In genomic region chr3:128062033-128062745, GRCh38 we compare ENCODE assay signal across 19 cellular contexts. TPM values are rescaled to one million over a fixed set of nuclear protein-coding genes. Genes with fewer than 3 reads are reported as not detected.
DNase-seq lines count a peak whose midpoint lies in the region; ATAC-seq and TF ChIP-seq lines count a peak whose summit lies in the region.
"Had no signal": no experiment of that assay in that cellular context is flagged by ENCODE, and none has a peak within 500 bp of the region (broad histone marks: within the 10 kb centered on the region; RNA-seq: fewer than 3 reads in every experiment).

No MANE protein-coding gene starts in this region.

- CTCF ChIA-PET in activated CD8-positive, alpha-beta T cell treated with anti-CD3 and anti-CD28 coated beads for 36 hours (lab: Charles Lee), result no interaction called here
- CTCF ChIA-PET in activated CD8-positive, alpha-beta T cell treated with anti-CD3 and anti-CD28 coated beads, Interleukin-2, amount 10 ng/mL, durations not matched to agents 7 days and 5 days (lab: Charles Lee), result no interaction called here
- CTCF ChIA-PET in RWPE1 (lab: Yijun Ruan, JAX), result interaction anchor here (0.6 kb wide), 1 partner anchor 20 kb away, joined by 5 read pairs; no protein-coding TSS in a partner anchor

- no peak for TF ChIP-seq CTCF in activated CD8-positive, alpha-beta T cell treated with anti-CD3 and anti-CD28 coated beads for 36 hours (IDR thresholded peaks at IDR 0.05)
- TF ChIP-seq CTCF in RWPE1 (conservative IDR thresholded peaks at IDR 0.05; ENCODE audit: low read depth) (no peak), endodermal cell (conservative IDR thresholded peaks at IDR 0.05) (no peak), psoas muscle (IDR thresholded peaks at IDR 0.05) (no peak)

- POLR2A ChIA-PET in activated CD8-positive, alpha-beta T cell treated with anti-CD3 and anti-CD28 coated beads for 36 hours (lab: Charles Lee), result interaction anchor here (1.5 to 4.6 kb wide), 2 partner anchors 10 to 11 kb away, joined by 4 to 18 read pairs; partner anchors contain the start of gene SEC61A1
- POLR2A ChIA-PET in activated CD8-positive, alpha-beta T cell treated with anti-CD3 and anti-CD28 coated beads, Interleukin-2, amount 10 ng/mL, durations not matched to agents 7 days and 5 days (lab: Charles Lee), result no interaction called here
- POLR2A ChIA-PET in RWPE1 (lab: Yijun Ruan, JAX; ENCODE audit: low non-redundant PET), result no interaction called here

- no peaks in the 10 kb centered on the region for H3K4me1 Mint-ChIP-seq in activated CD8-positive, alpha-beta T cell treated with anti-CD3 and anti-CD28 coated beads for 36 hours (ENCODE audit: low read depth)
- no peaks in the 10 kb centered on the region for H3K4me1 Mint-ChIP-seq in activated CD8-positive, alpha-beta T cell treated with anti-CD3 and anti-CD28 coated beads, Interleukin-2, amount 10 ng/mL, durations not matched to agents 7 days and 5 days (ENCODE audit: low read depth)
- H3K4me1 Mint-ChIP-seq in endodermal cell, result no peaks in the 10 kb centered on the region
- H3K4me1 Mint-ChIP-seq: CD14-positive monocyte, neural progenitor cell had no signal

- H3K9me3 Mint-ChIP-seq in activated CD8-positive, alpha-beta T cell treated with anti-CD3 and anti-CD28 coated beads for 36 hours, result no peaks in the 10 kb centered on the region
- H3K9me3 Mint-ChIP-seq in activated CD8-positive, alpha-beta T cell treated with anti-CD3 and anti-CD28 coated beads, Interleukin-2, amount 10 ng/mL, durations not matched to agents 7 days and 5 days (ENCODE audit: insufficient read depth), result no peaks in the 10 kb centered on the region
- H3K9me3 Mint-ChIP-seq in endodermal cell, result no peaks in the 10 kb centered on the region
- H3K9me3 Mint-ChIP-seq: CD14-positive monocyte, neural progenitor cell had no signal

- peaks cover 91% of the 10 kb centered on the region for H3K36me3 ChIP-seq in endodermal cell (ENCODE audit: control insufficient read depth, insufficient read depth, low read length)
- H3K36me3 ChIP-seq in psoas muscle (ENCODE audit: insufficient read depth in 1 of 2, low read depth in 1 of 2), result peaks cover 18 to 98% of the 10 kb centered on the region in 2 donors

- H3K4me3 Mint-ChIP-seq in activated CD8-positive, alpha-beta T cell treated with anti-CD3 and anti-CD28 coated beads for 36 hours, result no peak overlapping the region
- no peak overlapping the region for H3K4me3 Mint-ChIP-seq in activated CD8-positive, alpha-beta T cell treated with anti-CD3 and anti-CD28 coated beads, Interleukin-2, amount 10 ng/mL, durations not matched to agents 7 days and 5 days
- no peak overlapping the region for H3K4me3 Mint-ChIP-seq in endodermal cell
- H3K4me3 Mint-ChIP-seq: CD14-positive monocyte, neural progenitor cell had no signal

- no peaks in the 10 kb centered on the region for H3K9me3 ChIP-seq in endodermal cell (ENCODE audit: control insufficient read depth, low read length)
- H3K9me3 ChIP-seq in psoas muscle, result no peaks in the 10 kb centered on the region
- H3K9me3 ChIP-seq: A549, heart right ventricle had no signal

- H3K27me3 Mint-ChIP-seq in activated CD8-positive, alpha-beta T cell treated with anti-CD3 and anti-CD28 coated beads for 36 hours, result no peaks in the 10 kb centered on the region
- H3K27me3 Mint-ChIP-seq in activated CD8-positive, alpha-beta T cell treated with anti-CD3 and anti-CD28 coated beads, Interleukin-2, amount 10 ng/mL, durations not matched to agents 7 days and 5 days (ENCODE audit: low read depth), result no peaks in the 10 kb centered on the region
- H3K27me3 Mint-ChIP-seq in endodermal cell (ENCODE audit: insufficient read depth), result no peaks in the 10 kb centered on the region

- WGBS in endodermal cell (ENCODE audit: insufficient coverage in 1 of 2, insufficient read length in 1 of 2), 2 experiments, result 83 to 86% methylated on average over 8 of the region's 8 CpGs
- 47 to 58% (median 49%) methylated on average over 8 of the region's 8 CpGs for WGBS in psoas muscle, 3 donors

- H3K4me3 ChIP-seq in endodermal cell (ENCODE audit: low read length) (no peak overlapping the region), psoas muscle (no peak overlapping the region)
- H3K4me3 ChIP-seq: A549, dorsolateral prefrontal cortex, heart right ventricle, neural progenitor cell had no signal

- no peak for ATAC-seq in activated CD8-positive, alpha-beta T cell treated with anti-CD3 and anti-CD28 coated beads for 36 hours
- ATAC-seq in activated CD8-positive, alpha-beta T cell treated with anti-CD3 and anti-CD28 coated beads, Interleukin-2, amount 10 ng/mL, durations not matched to agents 7 days and 5 days, result no peak
- ATAC-seq in psoas muscle (peak in 3 of 4 donors; percentile 28 to 38 (median 32)), GM21529 (IDR thresholded peaks at IDR 0.05; ENCODE audit: unreplicated experiment) (no peak)

- intact Hi-C loops in activated CD8-positive, alpha-beta T cell treated with anti-CD3 and anti-CD28 coated beads for 36 hours (cut with micrococcal nuclease), result no loop called here
- intact Hi-C loops in psoas muscle (cut with DNase I), result no loop called here

- H3K27me3 ChIP-seq in endodermal cell (ENCODE audit: control insufficient read depth, insufficient read depth, low read length, poor library complexity, severe bottlenecking) (no peaks in the 10 kb centered on the region), psoas muscle (ENCODE audit: insufficient read depth in 3 of 3, low read length in 2 of 3) (no peaks in the 10 kb centered on the region)
- H3K27me3 ChIP-seq: dorsolateral prefrontal cortex, heart right ventricle, neural progenitor cell had no signal

- H3K36me3 Mint-ChIP-seq in activated CD8-positive, alpha-beta T cell treated with anti-CD3 and anti-CD28 coated beads for 36 hours (ENCODE audit: low read depth), result peaks cover 68% of the 10 kb centered on the region
- H3K36me3 Mint-ChIP-seq in activated CD8-positive, alpha-beta T cell treated with anti-CD3 and anti-CD28 coated beads, Interleukin-2, amount 10 ng/mL, durations not matched to agents 7 days and 5 days (ENCODE audit: low read depth), result peaks cover 72% of the 10 kb centered on the region
- peaks cover 86% of the 10 kb centered on the region for H3K36me3 Mint-ChIP-seq in endodermal cell (ENCODE audit: low read depth)

- H3K4me1 ChIP-seq in endodermal cell (ENCODE audit: control insufficient read depth, insufficient read depth, low read length) (no peaks in the 10 kb centered on the region), psoas muscle (no peaks in the 10 kb centered on the region)
- H3K4me1 ChIP-seq: A549, neural progenitor cell had no signal

- no peak overlapping the region for H3K9ac ChIP-seq in endodermal cell (ENCODE audit: extremely low read depth, low read length, poor library complexity, severe bottlenecking)
- H3K9ac ChIP-seq: neural progenitor cell had no signal

- no peak for DNase-seq in activated CD8-positive, alpha-beta T cell treated with anti-CD3 and anti-CD28 coated beads for 36 hours
- no peak for DNase-seq in activated CD8-positive, alpha-beta T cell treated with anti-CD3 and anti-CD28 coated beads, Interleukin-2, amount 10 ng/mL, durations not matched to agents 7 days and 5 days
- DNase-seq in RWPE1 (ENCODE audit: low spot score) (no peak), endodermal cell (peak; percentile 36), psoas muscle (no peak), islet precursor cell (no peak), activated gamma-delta T cell (lab: John Stamatoyannopoulos, UW) (no peak)
- DNase-seq: activated effector memory CD4-positive, alpha-beta T cell treated with anti-CD3 and anti-CD28 coated beads, Interleukin-2, amount 50 U/mL, for 16 hours; DMS79 treated with DMSO at 0.1 percent for 48 hours; dorsolateral prefrontal cortex; heart right ventricle; NCI-H187 treated with DMSO at 0.1 percent for 48 hours; retina; stimulated activated CD4-positive, alpha-beta T cell treated with anti-CD3 and anti-CD28 coated beads, Interleukin-15, amount 100 ng/mL, for 24 hours had no signal

- H3K27ac ChIP-seq in RWPE1 (peak overlapping the region; percentile 74), endodermal cell (ENCODE audit: low read depth, low read length) (no peak overlapping the region), psoas muscle (no peak overlapping the region)
- H3K27ac ChIP-seq: A549, heart right ventricle, neural progenitor cell, VCaP had no signal

- H3K27ac Mint-ChIP-seq in activated CD8-positive, alpha-beta T cell treated with anti-CD3 and anti-CD28 coated beads for 36 hours, result peak overlapping the region; percentile 15
- no peak overlapping the region for H3K27ac Mint-ChIP-seq in activated CD8-positive, alpha-beta T cell treated with anti-CD3 and anti-CD28 coated beads, Interleukin-2, amount 10 ng/mL, durations not matched to agents 7 days and 5 days
- H3K27ac Mint-ChIP-seq in endodermal cell, result no peak overlapping the region
- H3K27ac Mint-ChIP-seq: neural progenitor cell had no signal

RNA-seq across cellular contexts. Expression of gene SEC61A1, which starts 10.0 kb away (rescaled TPM):
- 100 to 1,000 TPM; 107 to 116 TPM for total RNA-seq in activated CD8-positive, alpha-beta T cell treated with anti-CD3 and anti-CD28 coated beads for 36 hours
- 100 to 1,000 TPM; 146 to 148 TPM for total RNA-seq in activated CD8-positive, alpha-beta T cell treated with anti-CD3 and anti-CD28 coated beads, Interleukin-2, amount 10 ng/mL, durations not matched to agents 7 days and 5 days
- 100 to 1,000 TPM; 152 to 174 TPM for total RNA-seq in endodermal cell
- polyA plus RNA-seq in endodermal cell (2013, experiment 1 of 2), result 127 TPM
- polyA plus RNA-seq in endodermal cell (2013, experiment 2 of 2), result 122 TPM
- 10 to 100 TPM; 40.1 to 98.2 (median 88.6) TPM for total RNA-seq in psoas muscle
- polyA plus RNA-seq in psoas muscle, result 100 to 1,000 TPM in 2 of 3 donors, 10 to 100 TPM in 1; 62.6 to 136 (median 117) TPM

Comparison
In these comparisons a context has a peak if more than half of its experiments do, and no peak if none do; other contexts are left out.
1. ATAC-seq: peak in psoas muscle (3 of 4); none in activated CD8-positive, alpha-beta T cell treated with anti-CD3 and anti-CD28 coated beads for 36 hours (single experiment), activated CD8-positive, alpha-beta T cell treated with anti-CD3 and anti-CD28 coated beads, Interleukin-2, amount 10 ng/mL, durations not matched to agents 7 days and 5 days (single experiment) and GM21529 (single experiment).